Comparison of ENCODE assay signal across 20 cellular contexts in genomic region chr12:42905419-42905705, GRCh38.
DNase-seq lines count a peak whose midpoint lies in the region; ATAC-seq, FAIRE-seq and TF ChIP-seq lines count a peak whose summit lies in the region.
"Had no signal": no experiment of that assay in that cellular context is flagged by ENCODE, and none has a peak within 500 bp of the region (broad histone marks: within the 10 kb centered on the region; RNA-seq: fewer than 3 reads in every experiment).

No MANE protein-coding gene starts in this region.

- TF ChIP-seq CTCF in kidney (IDR thresholded peaks at IDR 0.05; ENCODE audit: borderline replicate concordance, extremely low read depth, insufficient read depth) = no peak

- H3K9ac ChIP-seq in kidney (ENCODE audit: low read length in 2 of 2) = no peak overlapping the region

- no peaks in the 10 kb centered on the region for H3K36me3 ChIP-seq in kidney (ENCODE audit: control insufficient read depth in 1 of 2, insufficient read depth in 2 of 2, low read length in 2 of 2)
- H3K36me3 ChIP-seq: BE2C had no signal

- DNase-seq in kidney (peak; percentile 51), sciatic nerve (ENCODE audit: low spot score) (no peak), anterior cingulate cortex (lab: John Stamatoyannopoulos, UW) (no peak), SIG-M5 treated with dmso at 0.1 percent for 504 hours (lab: John Stamatoyannopoulos, UW; ENCODE audit: unreplicated experiment) (no peak), inferior parietal cortex (ENCODE audit: extremely low spot score) (no peak)
- DNase-seq: ACHN; BE2C; CD4-positive, CD25-positive, alpha-beta regulatory T cell; CD8-positive, alpha-beta memory T cell; COR-L47; DMS 273 treated with DMSO at 0.1 percent for 48 hours; DMS53; DND-41; EL; H9 had no signal

- no peaks in the 10 kb centered on the region for H3K9me3 ChIP-seq in kidney (ENCODE audit: control insufficient read depth in 1 of 2, low read length in 2 of 2)
- H3K9me3 ChIP-seq: BE2C had no signal

- no peak for FAIRE-seq in kidney (lab: Jason Lieb, UNC)
- FAIRE-seq: A204.1, GM12878, H1, HepG2 had no signal

- intact Hi-C loops in kidney (cut with DNase I) (no loop called here), sciatic nerve (cut with DNase I) (no loop called here)

- H3K4me3 ChIP-seq in kidney (ENCODE audit: low read length in 2 of 2) = no peak overlapping the region
- H3K4me3 ChIP-seq: GM12878 had no signal

- peak; percentile 18 for ATAC-seq in sciatic nerve
- ATAC-seq: GM12878, HepG2 had no signal

- H3K27ac ChIP-seq in cingulate gyrus (ENCODE audit: low read depth, low read length) (peak overlapping the region; percentile 42), kidney (ENCODE audit: low read depth in 2 of 2, low read length in 2 of 2) (no peak overlapping the region)

- no peaks in the 10 kb centered on the region for H3K4me1 ChIP-seq in kidney (ENCODE audit: control insufficient read depth in 1 of 2, insufficient read depth in 1 of 2, low read depth in 1 of 2, low read length in 2 of 2)
